8 cellular contexts compared by ENCODE assay signal in the genomic region with DNA sequence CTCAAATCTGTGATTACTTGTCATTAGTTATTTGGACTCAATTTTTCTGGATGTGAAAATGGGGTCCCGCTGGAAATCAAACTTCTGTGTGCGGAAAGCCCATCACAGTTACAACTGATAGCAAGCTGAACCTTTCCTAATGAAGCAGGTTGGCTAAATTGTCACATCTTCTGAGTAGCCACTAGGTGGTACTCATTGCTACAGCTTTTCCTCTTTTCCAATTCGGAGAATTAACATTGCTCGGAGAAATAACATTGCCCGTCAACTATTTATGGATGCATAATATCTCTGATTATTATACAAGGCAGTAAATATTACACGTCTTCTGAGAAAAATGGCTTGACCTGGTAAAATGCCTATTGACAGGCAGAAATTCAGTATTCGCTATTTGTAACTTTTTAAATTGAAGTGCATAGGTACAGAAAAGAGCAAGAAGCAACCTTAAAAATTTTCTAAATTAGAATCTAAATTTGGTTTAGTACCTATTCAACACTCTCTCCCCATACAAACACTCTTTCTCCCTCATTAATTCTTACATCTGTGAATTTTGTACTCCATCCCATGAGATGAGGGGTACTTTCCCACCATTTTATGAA. TPM values are rescaled to one million over a fixed set of nuclear protein-coding genes. Genes with fewer than 3 reads are reported as not detected.
A peak's percentile ranks its signal among the peaks of the same experiment; 100 is the strongest.
DNase-seq lines count a peak whose midpoint lies in the region; ATAC-seq, FAIRE-seq and TF ChIP-seq lines count a peak whose summit lies in the region.

No MANE protein-coding gene starts in this region.

- peak; percentile 45 to 52 for ATAC-seq in naive B cell (ENCODE audit: low read depth in 2 of 2)
- no peak for ATAC-seq in GM21825 (IDR thresholded peaks at IDR 0.05; ENCODE audit: unreplicated experiment)
- ATAC-seq in HG03354 (IDR thresholded peaks at IDR 0.05; ENCODE audit: poor library complexity, severe bottlenecking, unreplicated experiment), result no peak

- H3K36me3 ChIP-seq in bronchial epithelial cell (ENCODE audit: control insufficient read depth, insufficient read depth, low read length), result no peaks in the 10 kb centered on the region

- DNase-seq in SKM-1 treated with dmso at 0.1 percent for 144 hours (lab: John Stamatoyannopoulos, UW; ENCODE audit: unreplicated experiment) (peak; percentile 25), SKM-1 (lab: John Stamatoyannopoulos, UW; ENCODE audit: unreplicated experiment) (no peak), NCI-H345 (lab: John Stamatoyannopoulos, UW) (peak; percentile 36), bronchial epithelial cell (ENCODE audit: low read depth) (peak; percentile 44), naive B cell (peak; percentile 12)
- DNase-seq in activated CD4-positive, CD25-positive, alpha-beta regulatory T cell treated with anti-CD3 and anti-CD28 coated beads, Interleukin-2, amount 50 U/mL, for 72 hours, result no peak

- H3K27ac Mint-ChIP-seq in naive B cell, result no peak overlapping the region

- FAIRE-seq in bronchial epithelial cell (lab: Jason Lieb, UNC), result no peak

- H3K9me3 Mint-ChIP-seq in naive B cell, result peaks cover 0 to 6% (median 2%) of the 10 kb centered on the region in 7 donors

- TF ChIP-seq CTCF in bronchial epithelial cell (IDR thresholded peaks at IDR 0.05; ENCODE audit: insufficient read depth, low read length, severe bottlenecking), result peak; percentile 61

- peaks cover 1% of the 10 kb centered on the region for H3K27me3 ChIP-seq in bronchial epithelial cell (ENCODE audit: control insufficient read depth, insufficient read depth, low read length)

- H3K4me1 Mint-ChIP-seq in naive B cell, result no peaks in the 10 kb centered on the region

- H3K4me3 ChIP-seq in bronchial epithelial cell (ENCODE audit: low read depth, low read length), result no peak overlapping the region

- peaks cover 0 to 6% of the 10 kb centered on the region in 2 donors for H3K36me3 Mint-ChIP-seq in naive B cell

- H3K4me3 Mint-ChIP-seq in naive B cell, result no peak overlapping the region

- peaks cover 25 to 47% (median 31%) of the 10 kb centered on the region in 3 donors for H3K27me3 Mint-ChIP-seq in naive B cell

RNA-seq across cellular contexts. Expression of gene BLOC1S2, which starts 17.3 kb away (rescaled TPM):
- total RNA-seq in bronchial epithelial cell, result 107 and 131 TPM in 2 replicates
- polyA plus RNA-seq in naive B cell (ENCODE audit: low read depth in 6 of 6), result 100 to 1,000 TPM; 254 to 374 (median 297) TPM

RNA-seq across cellular contexts. Expression of gene PKD2L1, which starts 26.2 kb away (rescaled TPM):
- total RNA-seq in bronchial epithelial cell, result under 0.01 TPM in 1 of 2 replicates, not detected in the other
- polyA plus RNA-seq in naive B cell (ENCODE audit: low read depth in 6 of 6), result 1 to 10 TPM in 1 of 6 donors, under 1 TPM in 2, not detected in 3; 0.25 to 1.1 (median 0.93) TPM

RNA-seq across cellular contexts. Expression of gene CWF19L1, which starts 36.4 kb away (rescaled TPM):
- total RNA-seq in bronchial epithelial cell, result 22.8 and 25.0 TPM in 2 replicates
- polyA plus RNA-seq in naive B cell (ENCODE audit: low read depth in 6 of 6), result 10 to 100 TPM; 23.8 to 40.6 (median 28.9) TPM

RNA-seq across cellular contexts. Expression of gene SCD, which starts 43.2 kb away (rescaled TPM):
- total RNA-seq in bronchial epithelial cell, result 199 and 298 TPM in 2 replicates
- polyA plus RNA-seq in naive B cell (ENCODE audit: low read depth in 6 of 6), result 1 to 10 TPM; 1.7 to 8.3 (median 4.2) TPM

Comparison
In these comparisons a context has a peak if more than half of its experiments do, and no peak if none do; other contexts are left out.
1. DNase-seq: peak in SKM-1 treated with dmso at 0.1 percent for 144 hours (single experiment), NCI-H345 (single experiment), bronchial epithelial cell (single experiment) and naive B cell (single experiment); none in SKM-1 (single experiment) and activated CD4-positive, CD25-positive, alpha-beta regulatory T cell treated with anti-CD3 and anti-CD28 coated beads, Interleukin-2, amount 50 U/mL, for 72 hours (single experiment).
2. ATAC-seq: peak in naive B cell (2 of 2); none in GM21825 (single experiment) and HG03354 (single experiment).